In genomic region chr10:86230538-86231180, GRCh38 we compare ENCODE assay signal across 29 cellular contexts.
"Had no signal": no experiment of that assay in that cellular context is flagged by ENCODE, and none has a peak within 500 bp of the region (broad histone marks: within the 10 kb centered on the region; RNA-seq: fewer than 3 reads in every experiment).

No MANE protein-coding gene starts in this region.

- H3K27ac ChIP-seq: brain microvascular endothelial cell, esophagus muscularis mucosa, foreskin keratinocyte, gastrocnemius medialis, heart left ventricle had no signal

- FAIRE-seq: astrocyte, colon had no signal

- ATAC-seq: activated CD4-positive, alpha-beta T cell treated with anti-CD3 and anti-CD28 coated beads for 36 hours; activated naive CD4-positive, alpha-beta T cell treated with anti-CD3 and anti-CD28 coated beads, Interleukin-2, amount 50 U/mL, for 72 hours; activated T-cell treated with anti-CD3 and anti-CD28 coated beads, Interleukin-2, amount 50 U/mL, for 72 hours; effector memory CD8-positive, alpha-beta T cell; foreskin keratinocyte; gastrocnemius medialis had no signal

- H3K36me3 Mint-ChIP-seq: activated naive CD4-positive, alpha-beta T cell treated with anti-CD3 and anti-CD28 coated beads, Interleukin-2, amount 10 ng/mL, durations not matched to agents 7 days and 5 days; activated naive CD4-positive, alpha-beta T cell treated with anti-CD3 and anti-CD28 coated beads, Interleukin-2, amount 50 U/mL, for 72 hours; activated naive CD8-positive, alpha-beta T cell treated with anti-CD3 and anti-CD28 coated beads, Interleukin-2, amount 10 ng/mL, durations not matched to agents 7 days and 5 days had no signal

- H3K4me3 Mint-ChIP-seq: activated CD4-positive, alpha-beta memory T cell treated with anti-CD3 and anti-CD28 coated beads, Interleukin-2, amount 10 ng/mL, durations not matched to agents 7 days and 5 days; activated CD4-positive, alpha-beta T cell treated with anti-CD3 and anti-CD28 coated beads for 36 hours; activated CD4-positive, alpha-beta T cell treated with anti-CD3 and anti-CD28 coated beads, Interleukin-2, amount 10 ng/mL, durations not matched to agents 24 days and 14 days; activated naive CD4-positive, alpha-beta T cell treated with anti-CD3 and anti-CD28 coated beads, Interleukin-2, amount 10 ng/mL, durations not matched to agents 7 days and 5 days; activated naive CD8-positive, alpha-beta T cell treated with anti-CD3 and anti-CD28 coated beads, Interleukin-2, amount 10 ng/mL, durations not matched to agents 7 days and 5 days; activated T-cell treated with anti-CD3 and anti-CD28 coated beads, Interleukin-2, amount 50 U/mL, for 24 hours; activated T-cell treated with anti-CD3 and anti-CD28 coated beads, Interleukin-2, amount 50 U/mL, for 72 hours; effector memory CD8-positive, alpha-beta T cell had no signal

- H3K9me3 ChIP-seq: esophagus muscularis mucosa, gastrocnemius medialis, heart left ventricle had no signal

- DNase-seq: activated CD4-positive, alpha-beta memory T cell treated with anti-CD3 and anti-CD28 coated beads, Interleukin-2, amount 10 ng/mL, durations not matched to agents 7 days and 5 days; activated CD4-positive, alpha-beta T cell treated with anti-CD3 and anti-CD28 coated beads for 36 hours; activated CD4-positive, alpha-beta T cell treated with anti-CD3 and anti-CD28 coated beads, Interleukin-2, amount 10 ng/mL, durations not matched to agents 24 days and 14 days; activated CD4-positive, CD25-positive, alpha-beta regulatory T cell; activated CD4-positive, CD25-positive, alpha-beta regulatory T cell treated with anti-CD3 and anti-CD28 coated beads, Interleukin-2, amount 50 U/mL, for 72 hours; activated CD8-positive, alpha-beta memory T cell treated with anti-CD3 and anti-CD28 coated beads, Interleukin-2, amount 50 U/mL, for 48 hours; activated gamma-delta T cell; activated naive CD4-positive, alpha-beta T cell; activated naive CD4-positive, alpha-beta T cell treated with anti-CD3 and anti-CD28 coated beads, Interleukin-2, amount 10 ng/mL, durations not matched to agents 7 days and 5 days; activated naive CD8-positive, alpha-beta T cell treated with anti-CD3 and anti-CD28 coated beads, Interleukin-2, amount 10 ng/mL, durations not matched to agents 7 days and 5 days; activated T-cell treated with anti-CD3 and anti-CD28 coated beads for 4 hours; activated T-cell treated with anti-CD3 and anti-CD28 coated beads, Interleukin-2, amount 50 U/mL, for 24 hours; activated T-cell treated with anti-CD3 and anti-CD28 coated beads, Interleukin-2, amount 50 U/mL, for 72 hours; brain microvascular endothelial cell; caudate nucleus; cortex of kidney; dermis blood vessel endothelial cell; effector CD4-positive, alpha-beta T cell; effector memory CD8-positive, alpha-beta T cell; erythroblast; foreskin keratinocyte; gastrocnemius medialis; glutamatergic neuron; T-helper 2 cell had no signal

- H3K4me1 Mint-ChIP-seq: activated CD4-positive, alpha-beta memory T cell treated with anti-CD3 and anti-CD28 coated beads, Interleukin-2, amount 10 ng/mL, durations not matched to agents 7 days and 5 days; activated CD4-positive, alpha-beta T cell treated with anti-CD3 and anti-CD28 coated beads for 36 hours; activated naive CD4-positive, alpha-beta T cell treated with anti-CD3 and anti-CD28 coated beads, Interleukin-2, amount 10 ng/mL, durations not matched to agents 7 days and 5 days; activated naive CD8-positive, alpha-beta T cell treated with anti-CD3 and anti-CD28 coated beads, Interleukin-2, amount 10 ng/mL, durations not matched to agents 7 days and 5 days had no signal

- H3K9me3 Mint-ChIP-seq: activated CD4-positive, alpha-beta memory T cell treated with anti-CD3 and anti-CD28 coated beads, Interleukin-2, amount 10 ng/mL, durations not matched to agents 7 days and 5 days; activated CD4-positive, alpha-beta T cell treated with anti-CD3 and anti-CD28 coated beads, Interleukin-2, amount 10 ng/mL, durations not matched to agents 24 days and 14 days; activated naive CD4-positive, alpha-beta T cell treated with anti-CD3 and anti-CD28 coated beads, Interleukin-2, amount 10 ng/mL, durations not matched to agents 7 days and 5 days; activated naive CD4-positive, alpha-beta T cell treated with anti-CD3 and anti-CD28 coated beads, Interleukin-2, amount 50 U/mL, for 72 hours; activated naive CD8-positive, alpha-beta T cell treated with anti-CD3 and anti-CD28 coated beads, Interleukin-2, amount 10 ng/mL, durations not matched to agents 7 days and 5 days; activated T-cell treated with anti-CD3 and anti-CD28 coated beads, Interleukin-2, amount 50 U/mL, for 24 hours; activated T-cell treated with anti-CD3 and anti-CD28 coated beads, Interleukin-2, amount 50 U/mL, for 72 hours; effector memory CD8-positive, alpha-beta T cell had no signal

- H3K27ac Mint-ChIP-seq: activated CD4-positive, alpha-beta memory T cell treated with anti-CD3 and anti-CD28 coated beads, Interleukin-2, amount 10 ng/mL, durations not matched to agents 7 days and 5 days; activated CD4-positive, alpha-beta T cell treated with anti-CD3 and anti-CD28 coated beads for 36 hours; activated CD4-positive, alpha-beta T cell treated with anti-CD3 and anti-CD28 coated beads, Interleukin-2, amount 10 ng/mL, durations not matched to agents 24 days and 14 days; activated naive CD4-positive, alpha-beta T cell treated with anti-CD3 and anti-CD28 coated beads, Interleukin-2, amount 10 ng/mL, durations not matched to agents 7 days and 5 days; activated naive CD8-positive, alpha-beta T cell treated with anti-CD3 and anti-CD28 coated beads, Interleukin-2, amount 10 ng/mL, durations not matched to agents 7 days and 5 days; activated T-cell treated with anti-CD3 and anti-CD28 coated beads, Interleukin-2, amount 50 U/mL, for 24 hours; activated T-cell treated with anti-CD3 and anti-CD28 coated beads, Interleukin-2, amount 50 U/mL, for 72 hours; effector memory CD8-positive, alpha-beta T cell had no signal

- H3K27me3 ChIP-seq: brain microvascular endothelial cell, esophagus muscularis mucosa, foreskin keratinocyte, gastrocnemius medialis had no signal

- H3K4me3 ChIP-seq: esophagus muscularis mucosa, gastrocnemius medialis, heart left ventricle had no signal

- H3K27me3 Mint-ChIP-seq: activated CD4-positive, alpha-beta memory T cell treated with anti-CD3 and anti-CD28 coated beads, Interleukin-2, amount 10 ng/mL, durations not matched to agents 7 days and 5 days; activated CD4-positive, alpha-beta T cell treated with anti-CD3 and anti-CD28 coated beads for 36 hours; activated CD4-positive, alpha-beta T cell treated with anti-CD3 and anti-CD28 coated beads, Interleukin-2, amount 10 ng/mL, durations not matched to agents 24 days and 14 days; activated naive CD4-positive, alpha-beta T cell treated with anti-CD3 and anti-CD28 coated beads, Interleukin-2, amount 10 ng/mL, durations not matched to agents 7 days and 5 days; activated T-cell treated with anti-CD3 and anti-CD28 coated beads, Interleukin-2, amount 50 U/mL, for 24 hours had no signal

- H3K36me3 ChIP-seq: brain microvascular endothelial cell, esophagus muscularis mucosa, gastrocnemius medialis, heart left ventricle had no signal

- H3K4me1 ChIP-seq: esophagus muscularis mucosa, foreskin keratinocyte, gastrocnemius medialis had no signal
